In the genomic region with DNA sequence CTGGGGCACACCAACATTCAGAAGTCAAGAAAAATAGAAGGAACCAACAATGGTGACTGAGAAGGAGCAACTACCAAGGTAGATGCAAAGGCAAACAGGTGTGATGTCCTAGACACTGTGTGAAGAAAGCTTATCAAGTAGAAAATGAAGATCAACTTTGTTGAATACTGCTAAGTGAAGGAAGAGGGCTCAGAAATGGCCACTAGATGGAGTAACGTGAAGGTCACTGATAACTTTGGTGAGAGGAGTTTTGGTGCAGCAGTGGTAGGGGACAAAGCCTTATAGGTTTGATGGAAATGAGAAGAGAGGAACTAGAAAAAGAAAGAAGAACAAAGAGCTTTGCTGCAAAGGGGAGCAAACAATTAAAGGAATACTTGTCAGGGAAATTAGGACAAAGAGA, we compare ENCODE assay signal across 8 cellular contexts. TPM values are rescaled to one million over a fixed set of nuclear protein-coding genes. Genes with fewer than 3 reads are reported as not detected.
DNase-seq lines count a peak whose midpoint lies in the region; ATAC-seq and TF ChIP-seq lines count a peak whose summit lies in the region.

No MANE protein-coding gene starts in this region.

- CTCF ChIA-PET in RWPE1 (lab: Yijun Ruan, JAX) = interaction anchor here (0.6 to 0.8 kb wide), 4 partner anchors 10 to 422 kb away, joined by 3 to 4 read pairs (median 3); no protein-coding TSS in a partner anchor

- H3K9me3 ChIP-seq in spleen = no peaks in the 10 kb centered on the region

- POLR2A ChIA-PET in RWPE1 (lab: Yijun Ruan, JAX; ENCODE audit: low non-redundant PET) = no interaction called here

- DNase-seq in COLO668 (lab: John Stamatoyannopoulos, UW; ENCODE audit: unreplicated experiment) (peak; percentile 2), HCEC 1CT (peak; percentile 1), RWPE1 (ENCODE audit: low spot score) (no peak), iPS-NIHi11 (ENCODE audit: low spot score) (peak; percentile 7), spleen (no peak), mesenteric fat pad (ENCODE audit: low spot score) (no peak)

- peaks cover 0 to 12% (median 0%) of the 10 kb centered on the region in 7 donors for H3K27me3 ChIP-seq in spleen (replicated peaks in 1 of 7)

- no peak for TF ChIP-seq POLR2A in spleen (IDR thresholded peaks at IDR 0.05)
- TF ChIP-seq POLR2A in GM18505 (IDR thresholded peaks at IDR 0.05; ENCODE audit: borderline replicate concordance, extremely low read depth, insufficient read depth, insufficient read length) = no peak

- 5 to 47% (median 10%) methylated on average over 1 of the region's 1 CpG for WGBS in spleen, 5 donors

- TF ChIP-seq CTCF in RWPE1 (conservative IDR thresholded peaks at IDR 0.05; ENCODE audit: low read depth) = peak; percentile 22; the same call in 1 of the 2 replicates
- TF ChIP-seq CTCF in spleen (IDR thresholded peaks at IDR 0.05 in 8 of 11, conservative IDR thresholded peaks at IDR 0.05 in 3 of 11) = peak in 4 of 11 experiments; percentile 20 to 31 (median 24)

- no peak overlapping the region for H3K4me3 ChIP-seq in spleen

- no peak overlapping the region for H3K27ac ChIP-seq in RWPE1
- no peak overlapping the region for H3K27ac ChIP-seq in spleen

- no peaks in the 10 kb centered on the region for H3K4me1 ChIP-seq in spleen

- no peak for ATAC-seq in GM18505 (IDR thresholded peaks at IDR 0.05; ENCODE audit: unreplicated experiment)
- ATAC-seq in HG02763 (IDR thresholded peaks at IDR 0.05; ENCODE audit: unreplicated experiment) = no peak

- H3K36me3 ChIP-seq in spleen = no peaks in the 10 kb centered on the region

- intact Hi-C loops in spleen (cut with DNase I; ENCODE audit: low total_unique reads) = no loop called here

RNA-seq across cellular contexts. Expression of a gene that starts 23.5 kb away (rescaled TPM):
- total RNA-seq in spleen (not detected), mesenteric fat pad (not detected)
- under 1 TPM in 2 of 3 donors, not detected in 1; 0.05 to 0.06 TPM for polyA plus RNA-seq in spleen

RNA-seq across cellular contexts. Expression of a gene that starts 48.6 kb away (rescaled TPM):
- 10 to 100 TPM; 10.5 to 34.5 (median 14.0) TPM for total RNA-seq in spleen
- polyA plus RNA-seq in spleen = 10 to 100 TPM in 1 of 3 donors, 1 to 10 TPM in 2; 5.9 to 11.0 (median 8.7) TPM
- 31.2 TPM for total RNA-seq in mesenteric fat pad

Comparison
In these comparisons a context has a peak if more than half of its experiments do, and no peak if none do; other contexts are left out.
1. DNase-seq: peak in COLO668 (single experiment), HCEC 1CT (single experiment) and iPS-NIHi11 (single experiment); none in RWPE1 (single experiment), spleen (single experiment) and mesenteric fat pad (single experiment).